In genomic region chr1:154608522-154609294, GRCh38 we compare ENCODE assay signal across 8 cellular contexts. TPM values are rescaled to one million over a fixed set of nuclear protein-coding genes. Genes with fewer than 3 reads are reported as not detected.
DNase-seq lines count a peak whose midpoint lies in the region; TF ChIP-seq lines count a peak whose summit lies in the region.

No MANE protein-coding gene starts in this region.

- TF ChIP-seq POLR2A in erythroblast (IDR thresholded peaks at IDR 0.05; ENCODE audit: low read length): no peak

- H3K9me3 ChIP-seq in HAP-1: no peaks in the 10 kb centered on the region

- in situ Hi-C loops in HAP-1 (cut with MboI; ENCODE audit: low sequenced_read_pairs): no loop called here

- peaks cover 28% of the 10 kb centered on the region for H3K4me1 ChIP-seq in HAP-1

- peak overlapping the region; percentile 47 for H3K4me3 ChIP-seq in HAP-1

- H3K36me3 ChIP-seq in HAP-1 (replicated peaks): no peaks in the 10 kb centered on the region; the same call in 1 of the 2 replicates

- no peaks in the 10 kb centered on the region for H3K27me3 ChIP-seq in HAP-1 (ENCODE audit: low read depth)

- peak overlapping the region; percentile 90 for H3K27ac ChIP-seq in substantia nigra (ENCODE audit: low read depth, low read length, poor library complexity, severe bottlenecking)

- DNase-seq in Ammon's horn (ENCODE audit: low spot score) (peak; percentile 57), HAP-1 (ENCODE audit: low spot score in 2 of 2) (peak; percentile 71 to 72), NCI-H748 (lab: John Stamatoyannopoulos, UW; ENCODE audit: unreplicated experiment) (peak; percentile 86), activated T-cell treated with anti-CD3 and anti-CD28 coated beads for 48 hours (ENCODE audit: low read depth) (peak; percentile 27), erythroblast (lab: John Stamatoyannopoulos, UW) (peak; percentile 52 to 65), mucosa of gallbladder (ENCODE audit: low spot score) (peak; percentile 32), substantia nigra (lab: John Stamatoyannopoulos, UW) (peak in 32 of 49 donors; percentile 9 to 59 (median 33)), COLO829 (ENCODE audit: low spot score) (no peak)

RNA-seq across cellular contexts. Expression of gene ADAR, which starts 0.7 kb away (rescaled TPM):
- 146 TPM for total RNA-seq in mucosa of gallbladder

RNA-seq across cellular contexts. Expression of gene CHRNB2, which starts 41.1 kb away (rescaled TPM):
- total RNA-seq in mucosa of gallbladder: 0.17 TPM

RNA-seq across cellular contexts. Expression of gene UBE2Q1, which starts 50.2 kb away (rescaled TPM):
- total RNA-seq in mucosa of gallbladder: 84.0 TPM
